ENCODE assay signal across 16 cellular contexts in the genomic region with DNA sequence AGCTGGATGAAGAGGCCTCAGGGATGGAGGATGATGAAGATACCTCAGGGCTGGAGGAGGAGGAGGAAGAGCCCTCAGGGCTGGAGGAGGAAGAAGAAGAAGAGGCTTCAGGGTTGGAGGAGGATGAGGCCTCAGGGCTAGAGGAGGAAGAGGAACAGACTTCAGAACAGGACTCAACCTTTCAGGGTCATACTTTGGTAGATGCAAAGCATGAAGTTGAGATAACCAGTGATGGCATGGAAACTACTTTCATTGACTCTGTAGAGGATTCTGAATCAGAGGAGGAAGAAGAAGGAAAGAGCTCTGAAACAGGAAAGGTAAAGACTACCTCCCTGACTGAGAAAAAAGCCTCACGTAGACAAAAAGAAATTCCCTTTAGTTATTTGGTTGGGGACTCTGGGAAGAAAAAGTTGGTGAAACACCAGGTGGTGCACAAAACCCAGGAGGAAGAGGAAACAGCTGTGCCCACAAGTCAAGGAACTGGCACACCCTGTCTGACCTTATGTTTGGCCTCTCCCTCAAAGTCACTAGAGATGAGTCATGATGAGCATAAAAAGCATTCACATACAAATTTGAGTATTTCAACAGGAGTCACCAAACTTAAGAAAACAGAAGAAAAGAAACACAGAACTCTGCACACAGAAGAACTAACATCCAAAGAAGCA. TPM values are rescaled to one million over a fixed set of nuclear protein-coding genes. Genes with fewer than 3 reads are reported as not detected.
DNase-seq lines count a peak whose midpoint lies in the region; ATAC-seq and TF ChIP-seq lines count a peak whose summit lies in the region.
"Had no signal": no experiment of that assay in that cellular context is flagged by ENCODE, and none has a peak within 500 bp of the region (broad histone marks: within the 10 kb centered on the region; RNA-seq: fewer than 3 reads in every experiment).

No MANE protein-coding gene starts in this region.

- H3K27me3 ChIP-seq in vagina: no peaks in the 10 kb centered on the region
- H3K27me3 ChIP-seq: cardiac muscle cell had no signal

- H3K4me3 ChIP-seq in vagina: no peak overlapping the region
- H3K4me3 ChIP-seq: cardiac muscle cell, heart left ventricle had no signal

- H3K4me1 ChIP-seq in vagina: no peaks in the 10 kb centered on the region
- H3K4me1 ChIP-seq: heart left ventricle had no signal

- no peak for ATAC-seq in GM18519 (IDR thresholded peaks at IDR 0.05; ENCODE audit: low FRiP score, unreplicated experiment)
- ATAC-seq in GM19397 (IDR thresholded peaks at IDR 0.05; ENCODE audit: unreplicated experiment): no peak
- ATAC-seq: heart left ventricle, natural killer cell had no signal

- peaks cover 5% of the 10 kb centered on the region for H3K9me3 ChIP-seq in vagina

- H3K27ac ChIP-seq in vagina: no peak overlapping the region
- H3K27ac ChIP-seq: cardiac muscle cell, heart left ventricle had no signal

- intact Hi-C loops in vagina (cut with DNase I): no loop called here

- DNase-seq in DMS 273 treated with DMSO at 0.1 percent for 48 hours (lab: John Stamatoyannopoulos, UW) (peak; percentile 27), HT1080 (ENCODE audit: low read depth) (peak; percentile 24), T1000 (lab: John Stamatoyannopoulos, UW) (peak; percentile 9), myocyte (ENCODE audit: low read depth) (peak; percentile 71), vagina (ENCODE audit: extremely low spot score in 2 of 2) (no peak), NCI-H2196 (lab: John Stamatoyannopoulos, UW; ENCODE audit: unreplicated experiment) (no peak)
- DNase-seq: activated CD4-positive, CD25-positive, alpha-beta regulatory T cell; CD4-positive, CD25-positive, alpha-beta regulatory T cell; GDM1; heart left ventricle; natural killer cell; retina; stimulated activated CD4-positive, alpha-beta T cell treated with anti-CD3 and anti-CD28 coated beads, Interleukin-4, amount 100 ng/mL, for 24 hours had no signal

- no peaks in the 10 kb centered on the region for H3K36me3 ChIP-seq in vagina
- H3K36me3 ChIP-seq: cardiac muscle cell, heart left ventricle had no signal

- TF ChIP-seq CTCF in vagina (IDR thresholded peaks at IDR 0.05): no peak

- no peak for TF ChIP-seq POLR2A in vagina (IDR thresholded peaks at IDR 0.05)

RNA-seq across cellular contexts. Expression of a gene that starts 15.4 kb away (rescaled TPM):
- not detected in 2 replicates for total RNA-seq in HT1080 (2014; rRNA removed; shearing (Covaris generic))
- not detected in 2 replicates for polyA plus RNA-seq in HT1080 (2015; cell fraction: cytosol; rRNA removed)
- not detected in 2 replicates for polyA plus RNA-seq in HT1080 (2015; cell fraction: nucleus; rRNA removed)
- total RNA-seq in myocyte: not detected in 2 replicates
- polyA plus RNA-seq in myocyte (2012): not detected
- total RNA-seq in vagina: not detected
- total RNA-seq: CD4-positive, CD25-positive, alpha-beta regulatory T cell had no signal
- polyA plus RNA-seq: cardiac muscle cell; CD4-positive, CD25-positive, alpha-beta regulatory T cell had no signal

Comparison
In these comparisons a context has a peak if more than half of its experiments do, and no peak if none do; other contexts are left out.
1. DNase-seq: peak in DMS 273 treated with DMSO at 0.1 percent for 48 hours (single experiment), HT1080 (single experiment), T1000 (single experiment) and myocyte (single experiment); none in vagina (0 of 2) and NCI-H2196 (single experiment).